In genomic region chrX:53824686-53825085, GRCh38 we compare ENCODE assay signal across 38 cellular contexts.
"Had no signal": no experiment of that assay in that cellular context is flagged by ENCODE, and none has a peak within 500 bp of the region (broad histone marks: within the 10 kb centered on the region; RNA-seq: fewer than 3 reads in every experiment).

No MANE protein-coding gene starts in this region.

- H3K9me3 ChIP-seq: adrenal gland, ascending aorta, breast epithelium had no signal

- H3K27ac Mint-ChIP-seq: activated naive CD4-positive, alpha-beta T cell treated with anti-CD3 and anti-CD28 coated beads for 36 hours; activated naive CD4-positive, alpha-beta T cell treated with anti-CD3 and anti-CD28 coated beads, Interleukin-2, amount 10 ng/mL, durations not matched to agents 7 days and 5 days; activated naive CD4-positive, alpha-beta T cell treated with anti-CD3 and anti-CD28 coated beads, Interleukin-2, amount 50 U/mL, for 24 hours; activated naive CD4-positive, alpha-beta T cell treated with anti-CD3 and anti-CD28 coated beads, Interleukin-2, amount 50 U/mL, for 72 hours; activated naive CD8-positive, alpha-beta T cell; activated naive CD8-positive, alpha-beta T cell treated with anti-CD3 and anti-CD28 coated beads for 36 hours; activated naive CD8-positive, alpha-beta T cell treated with anti-CD3 and anti-CD28 coated beads, Interleukin-2, amount 10 ng/mL, durations not matched to agents 7 days and 5 days; activated naive CD8-positive, alpha-beta T cell treated with anti-CD3 and anti-CD28 coated beads, Interleukin-2, amount 50 U/mL, for 24 hours; activated T-cell treated with anti-CD3 and anti-CD28 coated beads, Interleukin-2, amount 50 U/mL, for 24 hours; activated T-cell treated with anti-CD3 and anti-CD28 coated beads, Interleukin-2, amount 50 U/mL, for 72 hours; activated T-helper 1 cell treated with anti-CD3 and anti-CD28 coated beads, Interleukin-12 subunit alpha, Interleukin-12 subunit beta, Interleukin-2, Interleukin-4 antibody, amounts not matched to agents 30 ng/mL and 10 ng/mL and 1 ng/mL, durations not matched to agents 14 hours and 24 hours and 36 hours; activated T-helper 17 cell treated with anti-CD3 and anti-CD28 coated beads, Interleukin-2, amount 50 U/mL, for 72 hours; activated T-helper 2 cell treated with anti-CD3 and anti-CD28 coated beads, Interferon-gamma antibody, Interleukin-2, Interleukin-4, amounts not matched to agents 10 μg/mL and 5 μg/mL and 100 μg/mL, durations not matched to agents 14 hours and 24 hours and 36 hours; brain had no signal

- H3K4me3 ChIP-seq: adrenal gland, ascending aorta, breast epithelium, cardiac muscle cell had no signal

- H3K27ac ChIP-seq: adrenal gland, ascending aorta, breast epithelium, cardiac muscle cell had no signal

- H3K4me1 ChIP-seq: adrenal gland, ascending aorta, breast epithelium had no signal

- H3K36me3 ChIP-seq: adrenal gland, ascending aorta, breast epithelium, cardiac muscle cell had no signal

- H3K4me3 Mint-ChIP-seq: activated naive CD4-positive, alpha-beta T cell treated with anti-CD3 and anti-CD28 coated beads for 36 hours; activated naive CD4-positive, alpha-beta T cell treated with anti-CD3 and anti-CD28 coated beads, Interleukin-2, amount 10 ng/mL, durations not matched to agents 7 days and 5 days; activated naive CD4-positive, alpha-beta T cell treated with anti-CD3 and anti-CD28 coated beads, Interleukin-2, amount 50 U/mL, for 24 hours; activated naive CD8-positive, alpha-beta T cell; activated naive CD8-positive, alpha-beta T cell treated with anti-CD3 and anti-CD28 coated beads for 36 hours; activated naive CD8-positive, alpha-beta T cell treated with anti-CD3 and anti-CD28 coated beads, Interleukin-2, amount 10 ng/mL, durations not matched to agents 7 days and 5 days; activated naive CD8-positive, alpha-beta T cell treated with anti-CD3 and anti-CD28 coated beads, Interleukin-2, amount 50 U/mL, for 24 hours; activated T-cell treated with anti-CD3 and anti-CD28 coated beads, Interleukin-2, amount 50 U/mL, for 24 hours; activated T-cell treated with anti-CD3 and anti-CD28 coated beads, Interleukin-2, amount 50 U/mL, for 4 hours; activated T-cell treated with anti-CD3 and anti-CD28 coated beads, Interleukin-2, amount 50 U/mL, for 72 hours; activated T-helper 1 cell treated with anti-CD3 and anti-CD28 coated beads, Interleukin-12 subunit alpha, Interleukin-12 subunit beta, Interleukin-2, Interleukin-4 antibody, amounts not matched to agents 30 ng/mL and 10 ng/mL and 1 ng/mL, durations not matched to agents 14 hours and 24 hours and 36 hours; activated T-helper 17 cell treated with anti-CD3 and anti-CD28 coated beads, Interleukin-2, amount 50 U/mL, for 72 hours; brain; central memory CD8-positive, alpha-beta T cell had no signal

- H3K4me1 Mint-ChIP-seq: activated naive CD4-positive, alpha-beta T cell treated with anti-CD3 and anti-CD28 coated beads, Interleukin-2, amount 10 ng/mL, durations not matched to agents 7 days and 5 days; activated T-helper 17 cell treated with anti-CD3 and anti-CD28 coated beads, Interleukin-2, amount 50 U/mL, for 72 hours; brain; central memory CD8-positive, alpha-beta T cell had no signal

- H3K27me3 Mint-ChIP-seq: activated naive CD4-positive, alpha-beta T cell treated with anti-CD3 and anti-CD28 coated beads, Interleukin-2, amount 10 ng/mL, durations not matched to agents 7 days and 5 days; activated naive CD4-positive, alpha-beta T cell treated with anti-CD3 and anti-CD28 coated beads, Interleukin-2, amount 50 U/mL, for 24 hours; activated naive CD8-positive, alpha-beta T cell; activated naive CD8-positive, alpha-beta T cell treated with anti-CD3 and anti-CD28 coated beads for 36 hours; activated naive CD8-positive, alpha-beta T cell treated with anti-CD3 and anti-CD28 coated beads, Interleukin-2, amount 10 ng/mL, durations not matched to agents 7 days and 5 days; activated naive CD8-positive, alpha-beta T cell treated with anti-CD3 and anti-CD28 coated beads, Interleukin-2, amount 50 U/mL, for 24 hours; activated T-helper 17 cell treated with anti-CD3 and anti-CD28 coated beads, Interleukin-2, amount 50 U/mL, for 72 hours; central memory CD8-positive, alpha-beta T cell had no signal

- FAIRE-seq: bronchial epithelial cell had no signal

- H3K36me3 Mint-ChIP-seq: activated naive CD4-positive, alpha-beta T cell treated with anti-CD3 and anti-CD28 coated beads, Interleukin-2, amount 10 ng/mL, durations not matched to agents 7 days and 5 days; activated naive CD4-positive, alpha-beta T cell treated with anti-CD3 and anti-CD28 coated beads, Interleukin-2, amount 50 U/mL, for 24 hours; activated naive CD8-positive, alpha-beta T cell; brain had no signal

- ATAC-seq: activated naive CD4-positive, alpha-beta T cell treated with anti-CD3 and anti-CD28 coated beads, Interleukin-2, amount 50 U/mL, for 72 hours; activated naive CD8-positive, alpha-beta T cell treated with anti-CD3 and anti-CD28 coated beads, Interleukin-2, amount 50 U/mL, for 24 hours; activated T-cell treated with anti-CD3 and anti-CD28 coated beads, Interleukin-2, amount 50 U/mL, for 4 hours; activated T-cell treated with anti-CD3 and anti-CD28 coated beads, Interleukin-2, amount 50 U/mL, for 72 hours; activated T-helper 17 cell treated with anti-CD3 and anti-CD28 coated beads, Interleukin-2, amount 50 U/mL, for 72 hours had no signal

- H3K27me3 ChIP-seq: ascending aorta, cardiac muscle cell had no signal

- DNase-seq: activated effector memory CD4-positive, alpha-beta T cell treated with anti-CD3 and anti-CD28 coated beads, Interleukin-2, amount 50 U/mL, for 16 hours; activated effector memory CD4-positive, alpha-beta T cell treated with Interleukin-2 at 50 U/mL for 16 hours; activated gamma-delta T cell; activated gamma-delta T cell treated with Interleukin-2 at 50 U/mL for 16 hours; activated naive CD4-positive, alpha-beta T cell; activated naive CD4-positive, alpha-beta T cell treated with anti-CD3 and anti-CD28 coated beads for 36 hours; activated naive CD4-positive, alpha-beta T cell treated with anti-CD3 and anti-CD28 coated beads, Interleukin-2, amount 10 ng/mL, durations not matched to agents 7 days and 5 days; activated naive CD4-positive, alpha-beta T cell treated with anti-CD3 and anti-CD28 coated beads, Interleukin-2, amount 50 U/mL, for 16 hours; activated naive CD4-positive, alpha-beta T cell treated with Interleukin-2 at 50 U/mL for 16 hours; activated naive CD8-positive, alpha-beta T cell treated with anti-CD3 and anti-CD28 coated beads for 36 hours; activated naive CD8-positive, alpha-beta T cell treated with anti-CD3 and anti-CD28 coated beads, Interleukin-2, amount 10 ng/mL, durations not matched to agents 7 days and 5 days; activated naive CD8-positive, alpha-beta T cell treated with anti-CD3 and anti-CD28 coated beads, Interleukin-2, amount 50 U/mL, for 24 hours; activated T-cell treated with anti-CD3 and anti-CD28 coated beads for 4 hours; activated T-cell treated with anti-CD3 and anti-CD28 coated beads, Interleukin-2, amount 50 U/mL, for 1 hour; activated T-cell treated with anti-CD3 and anti-CD28 coated beads, Interleukin-2, amount 50 U/mL, for 24 hours; activated T-cell treated with anti-CD3 and anti-CD28 coated beads, Interleukin-2, amount 50 U/mL, for 4 hours; activated T-cell treated with anti-CD3 and anti-CD28 coated beads, Interleukin-2, amount 50 U/mL, for 48 hours; activated T-cell treated with anti-CD3 and anti-CD28 coated beads, Interleukin-2, amount 50 U/mL, for 72 hours; adrenal gland; amniotic stem cell; amygdala; anterior cingulate cortex; aorta; caudate nucleus; central memory CD4-positive, alpha-beta T cell; cerebellar nuclear complex had no signal

- H3K9me3 Mint-ChIP-seq: activated naive CD4-positive, alpha-beta T cell treated with anti-CD3 and anti-CD28 coated beads, Interleukin-2, amount 50 U/mL, for 24 hours; activated naive CD8-positive, alpha-beta T cell treated with anti-CD3 and anti-CD28 coated beads, Interleukin-2, amount 50 U/mL, for 24 hours; activated T-cell treated with anti-CD3 and anti-CD28 coated beads, Interleukin-2, amount 50 U/mL, for 24 hours; activated T-cell treated with anti-CD3 and anti-CD28 coated beads, Interleukin-2, amount 50 U/mL, for 4 hours; activated T-helper 1 cell treated with anti-CD3 and anti-CD28 coated beads, Interleukin-12 subunit alpha, Interleukin-12 subunit beta, Interleukin-2, Interleukin-4 antibody, amounts not matched to agents 30 ng/mL and 10 ng/mL and 1 ng/mL, durations not matched to agents 14 hours and 24 hours and 36 hours; activated T-helper 17 cell treated with anti-CD3 and anti-CD28 coated beads, Interleukin-2, amount 50 U/mL, for 72 hours; central memory CD8-positive, alpha-beta T cell had no signal
